Comparison of ENCODE assay signal across 8 cellular contexts in the genomic region with DNA sequence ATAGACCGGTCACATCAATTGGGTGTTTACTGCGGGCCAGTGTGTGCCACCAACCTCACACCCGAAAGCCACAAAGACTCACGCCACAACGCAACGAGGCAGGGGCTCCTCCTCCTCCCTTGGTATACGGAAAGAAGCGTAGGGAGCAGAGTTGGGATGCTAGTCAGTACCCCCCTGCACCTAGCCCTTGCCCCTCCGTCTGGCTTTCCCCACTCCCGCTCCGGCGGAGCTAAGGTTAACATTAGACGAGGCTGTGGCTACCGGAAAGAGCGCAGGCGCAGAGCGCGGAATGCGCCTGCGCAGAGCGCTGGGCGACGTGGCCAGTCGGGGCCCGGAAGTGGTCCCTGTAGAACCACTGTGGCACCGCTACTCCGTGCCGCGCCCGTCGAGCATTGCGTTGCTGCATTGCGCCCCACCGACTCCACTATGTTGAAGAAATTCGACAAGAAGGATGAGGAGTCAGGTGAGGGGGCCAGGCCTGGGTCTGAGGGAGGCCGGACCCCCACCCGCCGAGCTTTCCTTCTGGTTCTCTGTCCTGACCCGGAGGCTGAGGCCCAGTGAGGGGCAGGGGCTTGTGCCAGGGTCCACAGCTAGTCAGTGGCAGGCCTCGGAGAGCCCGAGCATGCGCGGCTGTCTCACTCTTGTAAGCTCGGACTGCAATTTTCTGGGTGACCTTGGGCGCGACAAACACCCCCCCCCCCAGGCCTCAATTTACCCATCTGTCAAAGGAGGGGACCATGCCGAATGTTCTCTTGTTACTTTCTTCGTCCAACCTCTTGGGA. TPM values are rescaled to one million over a fixed set of nuclear protein-coding genes. Genes with fewer than 3 reads are reported as not detected.
DNase-seq lines count a peak whose midpoint lies in the region; ATAC-seq, FAIRE-seq and TF ChIP-seq lines count a peak whose summit lies in the region.

COPG1 (plus strand) TSS at position 323 of the 782 bp plus-strand sequence; CDS start at position 427, 104 bp downstream.

- POLR2A ChIA-PET in OCI-LY7 (lab: Charles Lee) = interaction anchor here (0.6 to 2.6 kb wide), 23 partner anchors 10 to 372 kb away, joined by 3 to 13 read pairs (median 3); partner anchors contain the start of gene HMCES

- peaks cover 35% of the 10 kb centered on the region for H3K4me1 ChIP-seq in OCI-LY7 (ENCODE audit: insufficient read depth, low read length, poor library complexity, severe bottlenecking)

- peak within 1 kb of the TSS; percentile 59 for H3K27ac ChIP-seq in OCI-LY7 (ENCODE audit: low read depth, low read length, poor library complexity, severe bottlenecking)

- H3K36me3 Mint-ChIP-seq in IgD-negative memory B cell = peaks cover 9% of the 10 kb centered on the region
- peaks cover 20% of the 10 kb centered on the region for H3K36me3 Mint-ChIP-seq in endothelial cell (ENCODE audit: low read depth, unreplicated experiment)

- intact Hi-C loops in OCI-LY7 (cut with micrococcal nuclease; ENCODE audit: unreplicated experiment) = loop anchor here (1.0 to 5.0 kb wide), 7 partner anchors 27 to 372 kb away; partner anchors contain the start of genes ACAD9 and ISY1

- no peaks in the 10 kb centered on the region for H3K9me3 ChIP-seq in OCI-LY7 (ENCODE audit: low read length)

- H3K9me3 Mint-ChIP-seq in IgD-negative memory B cell = no peaks in the 10 kb centered on the region
- H3K9me3 Mint-ChIP-seq in endothelial cell (ENCODE audit: unreplicated experiment) = no peaks in the 10 kb centered on the region

- H3K27ac Mint-ChIP-seq in IgD-negative memory B cell = peak within 1 kb of the TSS; percentile 96 to 97 (median 96)
- peak within 1 kb of the TSS; percentile 89 for H3K27ac Mint-ChIP-seq in endothelial cell (ENCODE audit: unreplicated experiment)

- peak within 1 kb of the TSS; percentile 92 to 98 (median 97) for H3K4me3 Mint-ChIP-seq in IgD-negative memory B cell
- H3K4me3 Mint-ChIP-seq in endothelial cell (ENCODE audit: unreplicated experiment) = peak within 1 kb of the TSS; percentile 98

- H3K27me3 Mint-ChIP-seq in IgD-negative memory B cell = no peaks in the 10 kb centered on the region
- peaks cover 7% of the 10 kb centered on the region for H3K27me3 Mint-ChIP-seq in endothelial cell (ENCODE audit: unreplicated experiment)

- ATAC-seq in GM21526 (IDR thresholded peaks at IDR 0.05; ENCODE audit: low FRiP score, unreplicated experiment) = peak; percentile 62

- FAIRE-seq in D721Med (lab: Jason Lieb, UNC) = no peak

- H3K4me3 ChIP-seq in OCI-LY7 (ENCODE audit: low read depth, low read length, poor library complexity, severe bottlenecking) = peak within 1 kb of the TSS; percentile 92

- no peak for TF ChIP-seq CTCF in D721Med (IDR thresholded peaks at IDR 0.05; ENCODE audit: insufficient read depth, missing control alignments)
- TF ChIP-seq CTCF in OCI-LY7 (conservative IDR thresholded peaks at IDR 0.05; ENCODE audit: low read length) = no peak
- TF ChIP-seq CTCF in endothelial cell (IDR thresholded peaks at IDR 0.05; ENCODE audit: unreplicated experiment) = no peak

- DNase-seq in D721Med (ENCODE audit: insufficient read length, low spot score) (peak; percentile 98), OCI-LY7 (ENCODE audit: low spot score) (peak; percentile 92), endothelial cell (ENCODE audit: low spot score) (peak; percentile 87), midbrain (lab: John Stamatoyannopoulos, UW) (peak; percentile 94)
- peak; percentile 95 for DNase-seq in activated CD8-positive, alpha-beta memory T cell treated with anti-CD3 and anti-CD28 coated beads, Interleukin-2, amount 50 U/mL, for 48 hours
- peak; percentile 84 to 86 for DNase-seq in stimulated activated CD8-positive, alpha-beta memory T cell treated with anti-CD3 and anti-CD28 coated beads, Interleukin-15, amount 100 ng/mL, for 48 hours (ENCODE audit: low read depth in 2 of 2)

- H4K20me1 ChIP-seq in OCI-LY7 (ENCODE audit: insufficient read depth, low read length) = no peaks in the 10 kb centered on the region

- H3K9me2 ChIP-seq in OCI-LY7 (ENCODE audit: insufficient read depth, low read length) = no peaks in the 10 kb centered on the region

- peak within 1 kb of the TSS; percentile 92 for H3K4me2 ChIP-seq in OCI-LY7 (ENCODE audit: low read length)

- TSS peak; percentile 76 for BruUV-seq in OCI-LY7 (replicated peaks; lab: Mats Ljungman, UMichigan)

- CTCF ChIA-PET in OCI-LY7 (lab: Charles Lee; ENCODE audit: unreplicated experiment) = interaction anchor here (0.5 kb wide), 1 partner anchor 227 kb away, joined by 3 read pairs; no protein-coding TSS in a partner anchor

- peaks cover 23% of the 10 kb centered on the region; the same call in 1 of the 2 replicates for H3K79me2 ChIP-seq in OCI-LY7 (ENCODE audit: insufficient read depth, low read depth, low read length)

- peaks cover 25% of the 10 kb centered on the region for H3K36me3 ChIP-seq in OCI-LY7 (ENCODE audit: insufficient read depth, low read length)

- H2AFZ ChIP-seq in OCI-LY7 (ENCODE audit: low read length) = peak within 1 kb of the TSS; percentile 79

- H3K4me1 Mint-ChIP-seq in IgD-negative memory B cell (peaks cover 20 to 27% (median 20%) of the 10 kb centered on the region in 3 donors), endothelial cell (ENCODE audit: unreplicated experiment) (peaks cover 25% of the 10 kb centered on the region)

RNA-seq across cellular contexts. Expression of gene COPG1, which starts in this region (rescaled TPM):
- 52.9 TPM for polyA plus RNA-seq in IgD-negative memory B cell
- 91.9 and 135 TPM in 2 replicates for total RNA-seq in OCI-LY7 (2014; rRNA removed; shearing (Covaris generic))
- total RNA-seq in OCI-LY7 (2022) (174 and 182 TPM in 2 replicates), endothelial cell (ENCODE audit: unreplicated experiment) (149 TPM)

Comparison
In these comparisons a context has a peak if more than half of its experiments do, and no peak if none do; other contexts are left out.
1. Peak in every context shown above with its lines: DNase-seq, ATAC-seq, H3K4me3 ChIP-seq and H3K27ac ChIP-seq.